In genomic region chr3:15051531-15051930, GRCh38 we compare ENCODE assay signal across 8 cellular contexts. TPM values are rescaled to one million over a fixed set of nuclear protein-coding genes. Genes with fewer than 3 reads are reported as not detected.
DNase-seq lines count a peak whose midpoint lies in the region; ATAC-seq, FAIRE-seq and TF ChIP-seq lines count a peak whose summit lies in the region.

No MANE protein-coding gene starts in this region.

- peak; percentile 51 for TF ChIP-seq RAD21 in GM12878 (IDR thresholded peaks at IDR 0.05; ENCODE audit: insufficient read depth, low read depth, low read length)

- H3K27me3 ChIP-seq in DND-41 (ENCODE audit: insufficient read depth, low read length, poor library complexity): no peaks in the 10 kb centered on the region
- H3K27me3 ChIP-seq in GM12878 (replicated peaks in 1 of 2; ENCODE audit: control insufficient read depth in 2 of 2, insufficient read depth in 2 of 2, low read length in 1 of 2): no peaks in the 10 kb centered on the region

- no peaks in the 10 kb centered on the region for H3K9me3 ChIP-seq in DND-41 (ENCODE audit: insufficient read depth, low read length, severe bottlenecking)
- H3K9me3 ChIP-seq in GM12878 (replicated peaks; ENCODE audit: control insufficient read depth, insufficient read depth, low read length): peaks cover 5% of the 10 kb centered on the region

- TF ChIP-seq EP300 in GM12878 (IDR thresholded peaks at IDR 0.05; ENCODE audit: borderline replicate concordance in 1 of 2, control insufficient read depth in 1 of 2, low read depth in 2 of 2, low read length in 2 of 2): no peak

- no peak overlapping the region for H3K4me2 ChIP-seq in DND-41 (ENCODE audit: insufficient read depth, low read length)
- H3K4me2 ChIP-seq in GM12878 (ENCODE audit: control insufficient read depth, insufficient read depth): peak overlapping the region; percentile 40

- in situ Hi-C loops in GM12878 (cut with MboI): no loop called here

- TF ChIP-seq CTCF in DND-41 (IDR thresholded peaks at IDR 0.05; ENCODE audit: borderline replicate concordance, extremely low read depth, low read length, poor library complexity, severe bottlenecking) (peak; percentile 81), GM12878 (IDR thresholded peaks at IDR 0.05 in 2 of 3, conservative IDR thresholded peaks at IDR 0.05 in 1 of 3; ENCODE audit: control insufficient read depth in 2 of 3, extremely low read depth in 1 of 3, insufficient read depth in 1 of 3, low read depth in 3 of 3, low read length in 3 of 3) (peak; percentile 76 to 90 (median 80))

- SMC1A ChIA-PET in GM12878 (lab: Charles Lee; ENCODE audit: uncharacterized antibody, unreplicated experiment): interaction anchor here (0.6 to 3.5 kb wide), 13 partner anchors 8 to 143 kb away, joined by 3 to 22 read pairs (median 4); partner anchors contain the start of genes MRPS25, NR2C2 and RBSN

- no peak overlapping the region for H3K4me3 ChIP-seq in DND-41 (ENCODE audit: low read depth in 1 of 2, low read length in 2 of 2)
- no peak overlapping the region for H3K4me3 ChIP-seq in GM12878

- CTCF ChIA-PET in GM12878 (lab: Yijun Ruan, JAX): interaction anchor here (0.6 to 4.2 kb wide), 28 partner anchors 8 to 449 kb away, joined by 3 to 50 read pairs (median 4); partner anchors contain the start of genes CAPN7, MRPS25 and RBSN

- H3K36me3 ChIP-seq in DND-41 (ENCODE audit: insufficient read depth, low read length): peaks cover 82% of the 10 kb centered on the region
- H3K36me3 ChIP-seq in GM12878 (ENCODE audit: control insufficient read depth in 2 of 2, insufficient read depth in 2 of 2, low read length in 1 of 2): peaks cover 24 to 39% of the 10 kb centered on the region in 2 experiments

- POLR2A ChIA-PET in GM12878 (lab: Charles Lee): interaction anchor here (0.8 to 4.7 kb wide), 4 partner anchors 9 to 158 kb away, joined by 3 to 30 read pairs (median 4); partner anchors contain the start of genes MRPS25 and RBSN

- 8% methylated on average over 1 of the region's 1 CpG for WGBS in GM12878 (ENCODE audit: insufficient coverage, insufficient replicate concordance, low lambda C conversion rate, missing lambda C conversion rate)

- H3K9ac ChIP-seq in DND-41 (ENCODE audit: low read depth, low read length) (no peak overlapping the region), GM12878 (ENCODE audit: control insufficient read depth, insufficient read depth, low read length) (no peak overlapping the region)

- no peaks in the 10 kb centered on the region; the same call in 1 of the 2 replicates for H3K4me1 ChIP-seq in DND-41 (ENCODE audit: insufficient read depth, low read length)
- H3K4me1 ChIP-seq in GM12878 (ENCODE audit: control insufficient read depth, insufficient read depth, low read length): peaks cover 45% of the 10 kb centered on the region

- intact Hi-C loops in GM12878 (cut with micrococcal nuclease; ENCODE audit: unreplicated experiment): loop anchor here (2.0 to 5.0 kb wide), 3 partner anchors 47 to 127 kb away; partner anchors contain the start of genes NR2C2 and RBSN

- RAD21 ChIA-PET in GM12878 (lab: Charles Lee; ENCODE audit: unreplicated experiment): interaction anchor here (0.6 to 3.3 kb wide), 11 partner anchors 13 to 310 kb away, joined by 3 to 30 read pairs (median 3); partner anchors contain the start of gene MRPS25

- DNase-seq in DND-41 (peak; percentile 58), SKM-1 treated with dmso at 0.1 percent for 144 hours (lab: John Stamatoyannopoulos, UW; ENCODE audit: unreplicated experiment) (peak; percentile 71), GM12878 (ENCODE audit: low read depth, low spot score) (no peak), kidney tubule cell (ENCODE audit: low spot score) (peak; percentile 60), NCI-H1694 treated with DMSO at 0.1 percent for 48 hours (lab: John Stamatoyannopoulos, UW) (no peak)
- DNase-seq in stimulated activated naive CD8-positive, alpha-beta T cell treated with anti-CD3 and anti-CD28 coated beads, Interleukin-15, Interleukin-2, amounts not matched to agents 100 U/mL and 50 U/mL, for 24 hours: peak; percentile 50

- TF ChIP-seq POLR2A in GM12878 (IDR thresholded peaks at IDR 0.05; ENCODE audit: low read depth, low read length): peak; percentile 34; the same call in 1 of the 2 replicates

- BruUV-seq in GM12878 (replicated peaks; lab: Mats Ljungman, UMichigan): no TSS peak

- no peak overlapping the region for H2AFZ ChIP-seq in DND-41 (ENCODE audit: low read depth, low read length)
- H2AFZ ChIP-seq in GM12878 (ENCODE audit: control insufficient read depth, low read depth, low read length): no peak overlapping the region

- FAIRE-seq in GM12878 (lab: Jason Lieb, UNC): no peak

- H3K27ac ChIP-seq in DND-41 (ENCODE audit: low read length) (no peak overlapping the region), GM12878 (ENCODE audit: control insufficient read depth, insufficient read depth) (peak overlapping the region; percentile 71)

- H4K20me1 ChIP-seq in DND-41 (ENCODE audit: insufficient read depth, low read length): peaks cover 40% of the 10 kb centered on the region; the same call in 1 of the 2 replicates
- no peaks in the 10 kb centered on the region for H4K20me1 ChIP-seq in GM12878 (ENCODE audit: control insufficient read depth, insufficient read depth)

- H3K79me2 ChIP-seq in DND-41 (ENCODE audit: insufficient read depth, low read length) (peaks cover 77% of the 10 kb centered on the region), GM12878 (ENCODE audit: control insufficient read depth, insufficient read depth, low read length) (peaks cover 28% of the 10 kb centered on the region)

- ATAC-seq in DND-41 (ENCODE audit: insufficient read depth, low read depth) (peak; percentile 93), GM19395 (IDR thresholded peaks at IDR 0.05; ENCODE audit: unreplicated experiment) (peak; percentile 49), HG03439 (IDR thresholded peaks at IDR 0.05; ENCODE audit: unreplicated experiment) (peak; percentile 55), GM12878 (peak; percentile 88)
- peak; percentile 70 for ATAC-seq in stimulated activated naive CD8-positive, alpha-beta T cell treated with anti-CD3 and anti-CD28 coated beads, Interleukin-15, Interleukin-2, amounts not matched to agents 100 U/mL and 50 U/mL, for 24 hours

TF ChIP-seq in GM12878, 131 proteins besides CTCF, POLR2A, EP300 and RAD21 (continues in another document):
- TF ChIP-seq HSF1 (IDR thresholded peaks at IDR 0.05; ENCODE audit: low read depth, low read length): no peak
- no peak for TF ChIP-seq ZNF622 (IDR thresholded peaks at IDR 0.05)
- no peak for TF ChIP-seq TCF3 (IDR thresholded peaks at IDR 0.05; ENCODE audit: borderline replicate concordance, insufficient read depth, low read depth, low read length)
- no peak for TF ChIP-seq NBN (IDR thresholded peaks at IDR 0.05)
- no peak for TF ChIP-seq CHD4 (IDR thresholded peaks at IDR 0.05)

RNA-seq across cellular contexts. Expression of gene MRPS25, which starts 13.6 kb away (rescaled TPM):
- total RNA-seq in GM12878 (2013; cell fraction: nucleolus; rRNA removed): 94.6 and 97.5 TPM in 2 replicates
- total RNA-seq in GM12878 (2014; rRNA removed) (51.5 and 58.9 TPM in 2 replicates), GM12878 (2014; rRNA removed; fragmentation: Illumina TruSeq; extraction: Trizol) (37.3 and 37.9 TPM in 2 replicates), GM12878 (2021) (72.5 and 76.2 TPM in 2 replicates)
- 13.9 TPM for polyA plus RNA-seq in GM12878 (2011; ENCODE audit: low read depth)
- polyA plus RNA-seq in GM12878 (2011; rRNA removed) (66.0 and 72.9 TPM in 2 replicates), GM12878 (2014; fragmentation: Illumina TruSeq; extraction: Trizol) (47.7 and 51.2 TPM in 2 replicates), GM12878 (2014; fragmentation: Nextera tagmentation; extraction: Ambion mirVana) (10 to 100 TPM; 17.0 to 43.6 TPM), GM12878 (2014; rRNA removed) (79.7 and 83.9 TPM in 2 replicates), GM12878 (2016; fragmentation: Nextera tagmentation; extraction: Ambion mirVana) (100 to 1,000 TPM; 112 to 114 TPM)
- 33.4 and 63.0 TPM in 2 replicates for polyA plus RNA-seq in GM12878 (2011; cell fraction: cytosol; rRNA removed)
- polyA plus RNA-seq in GM12878 (2011; cell fraction: nucleus; rRNA removed): 128 and 156 TPM in 2 replicates
- 37.1 and 48.9 TPM in 2 replicates for polyA plus RNA-seq in GM12878 (2012)
- 21.5 and 26.0 TPM in 2 replicates for polyA minus RNA-seq in GM12878 (2011; rRNA and poly(A)+ RNA removed)
- polyA minus RNA-seq in GM12878 (2011; cell fraction: cytosol; rRNA and poly(A)+ RNA removed): 9.3 and 13.4 TPM in 2 replicates
- polyA minus RNA-seq in GM12878 (2011; cell fraction: nucleus; rRNA and poly(A)+ RNA removed): 40.4 and 82.9 TPM in 2 replicates

RNA-seq across cellular contexts. Expression of gene RBSN, which starts 47.4 kb away (rescaled TPM):
- total RNA-seq in GM12878 (2013; cell fraction: nucleolus; rRNA removed): 48.9 and 49.4 TPM in 2 replicates
- total RNA-seq in GM12878 (2014; rRNA removed) (12.0 and 13.8 TPM in 2 replicates), GM12878 (2014; rRNA removed; fragmentation: Illumina TruSeq; extraction: Trizol) (10.2 and 11.0 TPM in 2 replicates), GM12878 (2021) (10.7 and 11.9 TPM in 2 replicates)
- 6.1 TPM for polyA plus RNA-seq in GM12878 (2011; ENCODE audit: low read depth)
- polyA plus RNA-seq in GM12878 (2011; rRNA removed) (10.9 and 11.1 TPM in 2 replicates), GM12878 (2014; fragmentation: Illumina TruSeq; extraction: Trizol) (7.8 and 8.4 TPM in 2 replicates), GM12878 (2014; fragmentation: Nextera tagmentation; extraction: Ambion mirVana) (1 to 10 TPM; 2.0 to 2.1 TPM), GM12878 (2014; rRNA removed) (7.2 and 7.4 TPM in 2 replicates), GM12878 (2016; fragmentation: Nextera tagmentation; extraction: Ambion mirVana) (10 to 100 TPM; 13.4 to 17.5 TPM)
- 7.6 and 8.4 TPM in 2 replicates for polyA plus RNA-seq in GM12878 (2011; cell fraction: cytosol; rRNA removed)
- 19.1 and 19.3 TPM in 2 replicates for polyA plus RNA-seq in GM12878 (2011; cell fraction: nucleus; rRNA removed)
- polyA plus RNA-seq in GM12878 (2012): 6.3 and 7.7 TPM in 2 replicates
- polyA minus RNA-seq in GM12878 (2011; rRNA and poly(A)+ RNA removed): 15.4 and 15.6 TPM in 2 replicates
- 5.7 and 7.0 TPM in 2 replicates for polyA minus RNA-seq in GM12878 (2011; cell fraction: cytosol; rRNA and poly(A)+ RNA removed)
- polyA minus RNA-seq in GM12878 (2011; cell fraction: nucleus; rRNA and poly(A)+ RNA removed): 7.4 and 11.9 TPM in 2 replicates

Comparison
In these comparisons a context has a peak if more than half of its experiments do, and no peak if none do; other contexts are left out.
1. DNase-seq: peak in DND-41 (single experiment), SKM-1 treated with dmso at 0.1 percent for 144 hours (single experiment), kidney tubule cell (single experiment) and stimulated activated naive CD8-positive, alpha-beta T cell treated with anti-CD3 and anti-CD28 coated beads, Interleukin-15, Interleukin-2, amounts not matched to agents 100 U/mL and 50 U/mL, for 24 hours (single experiment); none in GM12878 (single experiment) and NCI-H1694 treated with DMSO at 0.1 percent for 48 hours (single experiment).
2. Peak in every context shown above with its lines, with median percentiles within 50 percentile points of each other: ATAC-seq.